In genomic region chr3:71360170-71360569, GRCh38 we compare ENCODE assay signal across 10 cellular contexts.
A peak's percentile ranks its signal among the peaks of the same experiment; 100 is the strongest.
DNase-seq lines count a peak whose midpoint lies in the region; ATAC-seq, FAIRE-seq and TF ChIP-seq lines count a peak whose summit lies in the region.
"Had no signal": no experiment of that assay in that cellular context is flagged by ENCODE, and none has a peak within 500 bp of the region (broad histone marks: within the 10 kb centered on the region; RNA-seq: fewer than 3 reads in every experiment).

No MANE protein-coding gene starts in this region.

- H3K9me2 ChIP-seq in PC-9 (ENCODE audit: insufficient read depth): no peaks in the 10 kb centered on the region

- no peaks in the 10 kb centered on the region for H3K27me3 ChIP-seq in CD4-positive, alpha-beta T cell (ENCODE audit: control insufficient read depth, insufficient read depth, low read length)
- no peaks in the 10 kb centered on the region for H3K27me3 ChIP-seq in pancreas
- no peaks in the 10 kb centered on the region for H3K27me3 ChIP-seq in PC-9 (ENCODE audit: insufficient read depth, low read depth)
- H3K27me3 ChIP-seq in stomach: no peaks in the 10 kb centered on the region

- POLR2A ChIA-PET in CD4-positive, alpha-beta T cell (lab: Charles Lee): interaction anchor here (0.6 to 2.3 kb wide), 3 partner anchors 12 to 229 kb away, joined by 4 to 5 read pairs (median 4); no protein-coding TSS in a partner anchor
- POLR2A ChIA-PET in PC-9 (lab: Charles Lee; ENCODE audit: unreplicated experiment): no interaction called here

- intact Hi-C loops in CD4-positive, alpha-beta T cell (cut with DNase I, micrococcal nuclease): loop anchor here (1.0 to 10.0 kb wide), 3 partner anchors 12 to 45 kb away; no protein-coding TSS in a partner anchor
- intact Hi-C loops in pancreas (cut with DNase I) (no loop called here), PC-9 (cut with micrococcal nuclease; ENCODE audit: unreplicated experiment) (no loop called here), stomach (cut with DNase I; ENCODE audit: low total_unique reads) (no loop called here)

- peaks cover 51% of the 10 kb centered on the region for H3K36me3 Mint-ChIP-seq in CD4-positive, alpha-beta T cell (ENCODE audit: low read depth)
- peaks cover 13% of the 10 kb centered on the region for H3K36me3 Mint-ChIP-seq in activated T-helper 17 cell treated with anti-CD3 and anti-CD28 coated beads, Interleukin-2, amount 50 U/mL, for 72 hours (ENCODE audit: low read depth)

- no peaks in the 10 kb centered on the region for H3F3A ChIP-seq in PC-9 (ENCODE audit: insufficient read depth, low read depth)

- H3K27ac Mint-ChIP-seq in CD4-positive, alpha-beta T cell: peak overlapping the region; percentile 76
- H3K27ac Mint-ChIP-seq in activated T-helper 17 cell treated with anti-CD3 and anti-CD28 coated beads, Interleukin-2, amount 50 U/mL, for 72 hours: peak overlapping the region; percentile 86

- CTCF ChIA-PET in CD4-positive, alpha-beta T cell (lab: Charles Lee): interaction anchor here (1.5 to 1.8 kb wide), 2 partner anchors 13 to 19 kb away, joined by 4 to 5 read pairs; no protein-coding TSS in a partner anchor
- CTCF ChIA-PET in PC-9 (lab: Charles Lee): no interaction called here

- H3K36me3 ChIP-seq in pancreas: no peaks in the 10 kb centered on the region
- no peaks in the 10 kb centered on the region for H3K36me3 ChIP-seq in PC-9 (ENCODE audit: low read depth)
- peaks cover 0 to 7% (median 4%) of the 10 kb centered on the region in 4 donors for H3K36me3 ChIP-seq in stomach

- H4K20me1 ChIP-seq in PC-9 (ENCODE audit: insufficient read depth): no peaks in the 10 kb centered on the region

- DNase-seq in CD4-positive, alpha-beta T cell: no peak
- DNase-seq in pancreas (no peak), PC-9 (no peak), stomach (no peak), SK-N-DZ (ENCODE audit: low spot score) (no peak)
- DNase-seq: SHP77 treated with DMSO at 0.1 percent for 48 hours had no signal

- no peak for FAIRE-seq in pancreas (lab: Jason Lieb, UNC)

- H3K4me2 ChIP-seq in PC-9: no peak overlapping the region

- H3K4me1 ChIP-seq in pancreas (no peaks in the 10 kb centered on the region), PC-9 (replicated peaks; ENCODE audit: insufficient read depth) (no peaks in the 10 kb centered on the region), stomach (peaks cover 0 to 5% (median 2%) of the 10 kb centered on the region in 4 donors)

- 94 to 95% methylated on average over 4 of the region's 4 CpGs for WGBS in pancreas, 2 donors
- WGBS in stomach, 5 donors: 90 to 95% (median 92%) methylated on average over 4 of the region's 4 CpGs

- H3K4me1 Mint-ChIP-seq in CD4-positive, alpha-beta T cell (ENCODE audit: low read depth): peaks cover 86% of the 10 kb centered on the region
- peaks cover 45% of the 10 kb centered on the region for H3K4me1 Mint-ChIP-seq in activated T-helper 17 cell treated with anti-CD3 and anti-CD28 coated beads, Interleukin-2, amount 50 U/mL, for 72 hours

- peak; percentile 19 for ATAC-seq in CD4-positive, alpha-beta T cell (ENCODE audit: poor library complexity)
- ATAC-seq in GM19372 (IDR thresholded peaks at IDR 0.05; ENCODE audit: low read depth, unreplicated experiment) (peak; percentile 36), HG03025 (IDR thresholded peaks at IDR 0.05; ENCODE audit: low FRiP score, unreplicated experiment) (peak; percentile 38), pancreas (no peak)
- peak; percentile 68 for ATAC-seq in activated T-helper 17 cell treated with anti-CD3 and anti-CD28 coated beads, Interleukin-2, amount 50 U/mL, for 72 hours (replicated peaks)

- no peaks in the 10 kb centered on the region for H3K79me2 ChIP-seq in PC-9 (ENCODE audit: low read depth)

- no peak overlapping the region for H2AFZ ChIP-seq in PC-9

- H3K9me3 ChIP-seq in CD4-positive, alpha-beta T cell (ENCODE audit: control insufficient read depth, low read length): no peaks in the 10 kb centered on the region
- H3K9me3 ChIP-seq in pancreas (no peaks in the 10 kb centered on the region), PC-9 (ENCODE audit: insufficient read depth, low read depth) (no peaks in the 10 kb centered on the region), stomach (no peaks in the 10 kb centered on the region)

- no peak for TF ChIP-seq POLR2A in stomach (IDR thresholded peaks at IDR 0.05)

- no peaks in the 10 kb centered on the region for H3K9me3 Mint-ChIP-seq in CD4-positive, alpha-beta T cell
- H3K9me3 Mint-ChIP-seq in activated T-helper 17 cell treated with anti-CD3 and anti-CD28 coated beads, Interleukin-2, amount 50 U/mL, for 72 hours: no peaks in the 10 kb centered on the region

- peak overlapping the region; percentile 50 for H3K27ac ChIP-seq in CD4-positive, alpha-beta T cell (ENCODE audit: low read depth, low read length)
- no peak overlapping the region for H3K27ac ChIP-seq in pancreas
- no peak overlapping the region for H3K27ac ChIP-seq in PC-9
- H3K27ac ChIP-seq in stomach: no peak overlapping the region
- H3K27ac ChIP-seq: C4-2B had no signal

- H3K27me3 Mint-ChIP-seq in CD4-positive, alpha-beta T cell: no peaks in the 10 kb centered on the region
- no peaks in the 10 kb centered on the region for H3K27me3 Mint-ChIP-seq in activated T-helper 17 cell treated with anti-CD3 and anti-CD28 coated beads, Interleukin-2, amount 50 U/mL, for 72 hours

- no peak overlapping the region for H3K4me3 ChIP-seq in pancreas
- H3K4me3 ChIP-seq in PC-9: no peak overlapping the region
- no peak overlapping the region for H3K4me3 ChIP-seq in stomach

- TF ChIP-seq CTCF in CD4-positive, alpha-beta T cell (IDR thresholded peaks at IDR 0.05): no peak
- TF ChIP-seq CTCF in pancreas (IDR thresholded peaks at IDR 0.05) (no peak), PC-9 (conservative IDR thresholded peaks at IDR 0.05) (no peak), stomach (IDR thresholded peaks at IDR 0.05) (no peak)

- TF ChIP-seq EP300 in stomach (IDR thresholded peaks at IDR 0.05): no peak

- peak overlapping the region; percentile 72 for H3K4me3 Mint-ChIP-seq in CD4-positive, alpha-beta T cell
- H3K4me3 Mint-ChIP-seq in activated T-helper 17 cell treated with anti-CD3 and anti-CD28 coated beads, Interleukin-2, amount 50 U/mL, for 72 hours: peak overlapping the region; percentile 63

- BruUV-seq in PC-9 (replicated peaks; lab: Mats Ljungman, UMichigan): no TSS peak

Comparison
In these comparisons a context has a peak if more than half of its experiments do, and no peak if none do; other contexts are left out.
1. ATAC-seq: peak in CD4-positive, alpha-beta T cell (single experiment), GM19372 (single experiment), HG03025 (single experiment) and activated T-helper 17 cell treated with anti-CD3 and anti-CD28 coated beads, Interleukin-2, amount 50 U/mL, for 72 hours (single experiment); none in pancreas (0 of 4).
2. intact Hi-C loops: an anchor here in CD4-positive, alpha-beta T cell (1.0 to 10.0 kb wide); none called in pancreas, PC-9 and stomach.